In the genomic region with DNA sequence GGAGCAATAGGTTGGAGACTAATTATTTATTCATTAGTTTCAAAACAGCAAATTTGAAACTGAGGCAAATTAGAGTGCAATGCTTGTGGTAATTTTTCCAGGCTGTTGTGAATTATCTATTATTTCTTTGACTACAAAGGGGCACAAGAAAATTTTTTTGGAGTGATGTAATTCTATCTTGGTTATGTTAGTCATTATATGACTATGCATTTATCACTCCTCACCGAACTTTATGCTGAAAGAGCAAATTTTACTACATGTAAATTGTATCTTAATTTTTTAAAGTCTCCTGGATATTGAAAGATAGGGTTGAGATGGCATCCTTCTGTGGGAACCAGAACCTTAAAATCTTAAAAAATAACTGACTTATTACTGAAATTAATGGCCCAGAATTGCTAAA, we compare ENCODE assay signal across 21 cellular contexts.
A peak's percentile ranks its signal among the peaks of the same experiment; 100 is the strongest.
DNase-seq lines count a peak whose midpoint lies in the region; ATAC-seq, FAIRE-seq and TF ChIP-seq lines count a peak whose summit lies in the region.
"Had no signal": no experiment of that assay in that cellular context is flagged by ENCODE, and none has a peak within 500 bp of the region (broad histone marks: within the 10 kb centered on the region; RNA-seq: fewer than 3 reads in every experiment).

No MANE protein-coding gene starts in this region.

- ATAC-seq in A549 = no peak
- ATAC-seq in IMR-90 (ENCODE audit: low read depth) = no peak
- ATAC-seq in CD8-positive, alpha-beta T cell = no peak
- ATAC-seq: HCT116, K562 had no signal

- H3K36me3 Mint-ChIP-seq in CD8-positive, alpha-beta T cell = no peaks in the 10 kb centered on the region
- H3K36me3 Mint-ChIP-seq: activated naive CD8-positive, alpha-beta T cell treated with anti-CD3 and anti-CD28 coated beads for 36 hours had no signal

- no peak overlapping the region for H3K18ac ChIP-seq in IMR-90 (ENCODE audit: low read depth, low read length)

- H3K4me2 ChIP-seq in A549 = no peak overlapping the region
- H3K4me2 ChIP-seq in IMR-90 (ENCODE audit: low read depth, low read length) = no peak overlapping the region

- TF ChIP-seq POLR2A in A549 (IDR thresholded peaks at IDR 0.05; ENCODE audit: low read length) (no peak), IMR-90 (IDR thresholded peaks at IDR 0.05; ENCODE audit: low read depth, low read length) (no peak)

- no peak overlapping the region for H4K8ac ChIP-seq in IMR-90 (ENCODE audit: low read depth in 2 of 2, low read length in 2 of 2)

- H3K4me1 ChIP-seq in A549 = peaks cover 3% of the 10 kb centered on the region; the same call in 1 of the 3 replicates
- H3K4me1 ChIP-seq in IMR-90 (ENCODE audit: control insufficient read depth, insufficient read depth, low read length) = no peaks in the 10 kb centered on the region
- no peaks in the 10 kb centered on the region for H3K4me1 ChIP-seq in CD8-positive, alpha-beta T cell (ENCODE audit: insufficient read depth, low read length)
- H3K4me1 ChIP-seq: tibial nerve had no signal

- H3K79me1 ChIP-seq in IMR-90 (ENCODE audit: low read depth in 1 of 2, low read length in 2 of 2) = no peaks in the 10 kb centered on the region

- no peak overlapping the region for H2BK5ac ChIP-seq in IMR-90 (ENCODE audit: low read depth, low read length, poor library complexity, severe bottlenecking)

- no peak overlapping the region for H3K27ac Mint-ChIP-seq in CD8-positive, alpha-beta T cell
- H3K27ac Mint-ChIP-seq: activated naive CD8-positive, alpha-beta T cell treated with anti-CD3 and anti-CD28 coated beads for 36 hours had no signal

- H3K9me3 ChIP-seq in A549 (no peaks in the 10 kb centered on the region), IMR-90 (ENCODE audit: control insufficient read depth, insufficient read depth, low read length) (no peaks in the 10 kb centered on the region; the same call in 1 of the 2 replicates)
- no peaks in the 10 kb centered on the region for H3K9me3 ChIP-seq in CD8-positive, alpha-beta T cell (ENCODE audit: low read length)
- H3K9me3 ChIP-seq: tibial nerve had no signal

- POLR2A ChIA-PET in A549 (lab: Yijun Ruan, JAX) (no interaction called here), IMR-90 (lab: Charles Lee; ENCODE audit: unreplicated experiment) (no interaction called here)
- POLR2A ChIA-PET in CD8-positive, alpha-beta T cell (lab: Charles Lee) = no interaction called here

- no peak overlapping the region for H2AK9ac ChIP-seq in IMR-90 (replicated peaks; ENCODE audit: low read depth, low read length, poor library complexity)

- no peaks in the 10 kb centered on the region for H3K36me3 ChIP-seq in IMR-90 (ENCODE audit: control insufficient read depth, insufficient read depth, low read length)
- no peaks in the 10 kb centered on the region for H3K36me3 ChIP-seq in CD8-positive, alpha-beta T cell (ENCODE audit: insufficient read depth, low read length)
- H3K36me3 ChIP-seq: tibial nerve had no signal

- TF ChIP-seq CTCF in A549 (IDR thresholded peaks at IDR 0.05) = no peak
- no peak for TF ChIP-seq CTCF in IMR-90 (conservative IDR thresholded peaks at IDR 0.05; ENCODE audit: low read depth, low read length)
- TF ChIP-seq CTCF in astrocyte of the cerebellum (IDR thresholded peaks at IDR 0.05; ENCODE audit: low read depth, low read length, missing control alignments) = no peak
- TF ChIP-seq CTCF in CD8-positive, alpha-beta T cell (IDR thresholded peaks at IDR 0.05) = no peak
- no peak for TF ChIP-seq CTCF in D721Med (IDR thresholded peaks at IDR 0.05; ENCODE audit: insufficient read depth, missing control alignments)

- no peak for FAIRE-seq in A549 (lab: Jason Lieb, UNC)
- FAIRE-seq in D721Med (lab: Jason Lieb, UNC) = no peak
- FAIRE-seq: K562, small intestine had no signal

- H2BK15ac ChIP-seq in IMR-90 (ENCODE audit: low read depth, low read length) = no peak overlapping the region

- no peak overlapping the region for H3K23ac ChIP-seq in IMR-90 (ENCODE audit: low read depth, low read length)

- no peaks in the 10 kb centered on the region for H3K27me3 Mint-ChIP-seq in CD8-positive, alpha-beta T cell (ENCODE audit: low read depth)
- H3K27me3 Mint-ChIP-seq: activated naive CD8-positive, alpha-beta T cell treated with anti-CD3 and anti-CD28 coated beads for 36 hours had no signal

- no peak overlapping the region for H3K9ac ChIP-seq in IMR-90 (ENCODE audit: low read depth, low read length)

- dilution Hi-C loops in IMR-90 (cut with HindIII; ENCODE audit: low sequenced_read_pairs, unreplicated experiment) = no loop called here

- CTCF ChIA-PET in A549 (lab: Yijun Ruan, JAX) (no interaction called here), IMR-90 (lab: Yijun Ruan, JAX) (no interaction called here)
- CTCF ChIA-PET in CD8-positive, alpha-beta T cell (lab: Charles Lee) = no interaction called here

- no peak overlapping the region for H3K14ac ChIP-seq in IMR-90 (replicated peaks; ENCODE audit: low read depth, low read length)

- H3K9me1 ChIP-seq in IMR-90 (ENCODE audit: insufficient read depth, low read length) = no peaks in the 10 kb centered on the region

- peaks cover 16% of the 10 kb centered on the region for H3K9me3 Mint-ChIP-seq in CD8-positive, alpha-beta T cell

- in situ Hi-C loops in IMR-90 (cut with MboI; ENCODE audit: low sequenced_read_pairs) = no loop called here
- in situ Hi-C loops in astrocyte of the cerebellum (cut with HindIII; ENCODE audit: low sequenced_read_pairs) = no loop called here
- in situ Hi-C loops in G401 (cut with HindIII; ENCODE audit: low sequenced_read_pairs) = no loop called here

- no peak overlapping the region for H4K5ac ChIP-seq in IMR-90 (ENCODE audit: low read depth, low read length)

- no peaks in the 10 kb centered on the region for H4K20me1 ChIP-seq in IMR-90 (ENCODE audit: insufficient read depth, low read length)

- H3K4me3 ChIP-seq in A549 = no peak overlapping the region
- H3K4me3 ChIP-seq in IMR-90 (ENCODE audit: insufficient read depth, low read depth, low read length) = no peak overlapping the region
- H3K4me3 ChIP-seq in astrocyte of the cerebellum (ENCODE audit: low read depth, low read length) = no peak overlapping the region
- no peak overlapping the region for H3K4me3 ChIP-seq in CD8-positive, alpha-beta T cell (ENCODE audit: low read depth, low read length)
- H3K4me3 ChIP-seq: K562, tibial nerve had no signal

- H3K4me3 Mint-ChIP-seq in CD8-positive, alpha-beta T cell = no peak overlapping the region
- H3K4me3 Mint-ChIP-seq: activated naive CD8-positive, alpha-beta T cell treated with anti-CD3 and anti-CD28 coated beads for 36 hours had no signal

- BruUV-seq in IMR-90 (replicated peaks; lab: Mats Ljungman, UMichigan) = no TSS peak

- H3K56ac ChIP-seq in IMR-90 (ENCODE audit: extremely low read depth, insufficient read depth, low read length) = no peak overlapping the region

- TF ChIP-seq RAD21 in A549 (conservative IDR thresholded peaks at IDR 0.05 in 1 of 2, IDR thresholded peaks at IDR 0.05 in 1 of 2) (no peak), IMR-90 (IDR thresholded peaks at IDR 0.05; ENCODE audit: low read length) (no peak)

- no peaks in the 10 kb centered on the region for H3K4me1 Mint-ChIP-seq in CD8-positive, alpha-beta T cell (ENCODE audit: low read depth)
- H3K4me1 Mint-ChIP-seq: activated naive CD8-positive, alpha-beta T cell treated with anti-CD3 and anti-CD28 coated beads for 36 hours had no signal

- H3K27ac ChIP-seq in A549 = no peak overlapping the region
- H3K27ac ChIP-seq in IMR-90 (ENCODE audit: insufficient read depth, low read length) = no peak overlapping the region
- no peak overlapping the region for H3K27ac ChIP-seq in CD8-positive, alpha-beta T cell (ENCODE audit: low read depth, low read length)
- H3K27ac ChIP-seq: tibial nerve had no signal

- H3K4ac ChIP-seq in IMR-90 (ENCODE audit: low read depth, low read length) = no peak overlapping the region

- no peak for TF ChIP-seq EP300 in A549 (IDR thresholded peaks at IDR 0.05)

- H2BK20ac ChIP-seq in IMR-90 (ENCODE audit: low read depth, low read length) = no peak overlapping the region

- H2AK5ac ChIP-seq in IMR-90 (ENCODE audit: low read depth, low read length) = no peak overlapping the region

- 0% methylated on average over 1 of the region's 1 CpG for WGBS in A549 (ENCODE audit: missing lambda C conversion rate)
- WGBS in IMR-90 (ENCODE audit: extremely low coverage in 2 of 2, insufficient read length in 1 of 2), 2 experiments = no CpG with 5 or more reads among the region's 1 CpG

- DNase-seq in A549 (ENCODE audit: low read depth in 1 of 2, low spot score in 1 of 2) (no peak), IMR-90 (peak; percentile 6), astrocyte of the cerebellum (ENCODE audit: low read depth) (peak; percentile 37), glomerular visceral epithelial cell (ENCODE audit: extremely low spot score) (peak; percentile 46), D341Med (ENCODE audit: low spot score) (no peak), D721Med (ENCODE audit: insufficient read length, low spot score) (no peak), G401 (ENCODE audit: low spot score) (no peak)
- no peak for DNase-seq in CD8-positive, alpha-beta T cell
- DNase-seq: activated CD4-positive, alpha-beta T cell treated with anti-CD3 and anti-CD28 coated beads, Interleukin-2, amount 50 U/mL, for 1 hour; activated naive CD8-positive, alpha-beta T cell treated with anti-CD3 and anti-CD28 coated beads for 36 hours; activated T-cell treated with anti-CD3 and anti-CD28 coated beads, Interleukin-2, amount 50 U/mL, for 1 hour; glutamatergic neuron; NCI-H1417; NCI-H2227 treated with DMSO at 0.1 percent for 48 hours; NK-92 treated with Interleukin-12 subunit alpha and Interleukin-12 subunit beta, amount 100 ng/mL, for 24 hours; SHP77 treated with DMSO at 0.1 percent for 48 hours; small intestine; T1000 had no signal

- intact Hi-C loops in IMR-90 (cut with micrococcal nuclease) = no loop called here
- intact Hi-C loops in CD8-positive, alpha-beta T cell (cut with DNase I, micrococcal nuclease) = no loop called here

- no peak overlapping the region for H2BK120ac ChIP-seq in IMR-90 (ENCODE audit: low read depth, low read length)

- no peak overlapping the region for H4K91ac ChIP-seq in IMR-90 (ENCODE audit: insufficient read depth, low read depth, low read length)

- no peaks in the 10 kb centered on the region for H3K27me3 ChIP-seq in IMR-90 (ENCODE audit: control insufficient read depth, insufficient read depth, low read length)
- H3K27me3 ChIP-seq in CD8-positive, alpha-beta T cell (ENCODE audit: insufficient read depth, low read length) = no peaks in the 10 kb centered on the region
- H3K27me3 ChIP-seq: tibial nerve had no signal

- H2AFZ ChIP-seq in IMR-90 (replicated peaks; ENCODE audit: low read length, poor library complexity) = no peak overlapping the region

TF ChIP-seq in A549, 52 proteins besides CTCF, POLR2A, EP300 and RAD21 (continues in another document):
- TF ChIP-seq JUN (IDR thresholded peaks at IDR 0.05) = no peak

TF ChIP-seq in IMR-90, 13 proteins besides CTCF, POLR2A, EP300 and RAD21:
- TF ChIP-seq RCOR1 (IDR thresholded peaks at IDR 0.05; ENCODE audit: insufficient replicate concordance, low read length) (no peak), NFE2L2 (IDR thresholded peaks at IDR 0.05; ENCODE audit: low read depth, low read length) (no peak), MAFK (IDR thresholded peaks at IDR 0.05; ENCODE audit: low read depth, low read length) (peak; percentile 69), MXI1 (IDR thresholded peaks at IDR 0.05; ENCODE audit: borderline replicate concordance, low read depth, low read length) (no peak)

Comparison
In these comparisons a context has a peak if more than half of its experiments do, and no peak if none do; other contexts are left out.
1. DNase-seq: peak in IMR-90 (single experiment), astrocyte of the cerebellum (single experiment) and glomerular visceral epithelial cell (single experiment); none in A549 (0 of 2), D341Med (single experiment), CD8-positive, alpha-beta T cell (0 of 7), D721Med (single experiment) and G401 (single experiment).